8 cellular contexts compared by ENCODE assay signal in genomic region chr1:21170837-21171236, GRCh38. TPM values are rescaled to one million over a fixed set of nuclear protein-coding genes. Genes with fewer than 3 reads are reported as not detected.
DNase-seq lines count a peak whose midpoint lies in the region; ATAC-seq and TF ChIP-seq lines count a peak whose summit lies in the region.
"Not testable (repeated sequence)": the region's sequence is repeated elsewhere in the genome, so short reads cannot be mapped to it uniquely, and the experiment has no call there.

No MANE protein-coding gene starts in this region.

- ATAC-seq in natural killer cell treated with Interleukin-12 subunit alpha and Interleukin-12 subunit beta and Interleukin-15 and Interleukin-18, amount 100 ng/mL, for 72 hours = not testable (repeated sequence)

- TF ChIP-seq CTCF in AG10803 (conservative IDR thresholded peaks at IDR 0.05; ENCODE audit: low read length); Loucy (conservative IDR thresholded peaks at IDR 0.05; ENCODE audit: low read length); coronary artery (IDR thresholded peaks at IDR 0.05); fibroblast of the aortic adventitia (IDR thresholded peaks at IDR 0.05; ENCODE audit: insufficient read depth, low read length): not testable (repeated sequence)

- H3K27me3 ChIP-seq in Loucy (ENCODE audit: insufficient read depth, low read length, poor library complexity, severe bottlenecking); adipocyte (replicated peaks; ENCODE audit: control insufficient read depth, insufficient read depth, low read length); subcutaneous abdominal adipose tissue (ENCODE audit: control insufficient read depth in 5 of 5, insufficient read depth in 4 of 5, low read length in 5 of 5): not testable (repeated sequence)

- H3K4me3 Mint-ChIP-seq in natural killer cell treated with Interleukin-12 subunit alpha and Interleukin-12 subunit beta and Interleukin-15 and Interleukin-18, amount 100 ng/mL, for 72 hours = not testable (repeated sequence)

- H3K79me2 ChIP-seq in Loucy (ENCODE audit: insufficient read depth, low read length) = peaks cover 80% of the 10 kb centered on the region

- H2AFZ ChIP-seq in Loucy (ENCODE audit: low read length) = not testable (repeated sequence)

- H3K9me3 Mint-ChIP-seq in natural killer cell treated with Interleukin-12 subunit alpha and Interleukin-12 subunit beta and Interleukin-15 and Interleukin-18, amount 100 ng/mL, for 72 hours = not testable (repeated sequence)

- not testable (repeated sequence) for H3K9me3 ChIP-seq in Loucy (ENCODE audit: insufficient read depth, low read depth, low read length); adipocyte (ENCODE audit: control insufficient read depth, low read length); subcutaneous abdominal adipose tissue (ENCODE audit: control insufficient read depth in 5 of 5, low read length in 5 of 5)

- H3K27ac ChIP-seq in coronary artery (peak overlapping the region; percentile 47 to 56), subcutaneous abdominal adipose tissue (ENCODE audit: low read depth, low read length) (peak overlapping the region; percentile 3)

- not testable (repeated sequence) for H3K4me3 ChIP-seq in AG10803 (ENCODE audit: low read length); Loucy (ENCODE audit: low read length, poor library complexity, severe bottlenecking); adipocyte (ENCODE audit: low read length); coronary artery; fibroblast of the aortic adventitia (ENCODE audit: low read depth, low read length); subcutaneous abdominal adipose tissue (ENCODE audit: low read depth in 1 of 5, low read length in 5 of 5)

- not testable (repeated sequence) for H3F3A ChIP-seq in Loucy (ENCODE audit: low read depth)

- H3K4me2 ChIP-seq in Loucy (ENCODE audit: low read depth, low read length, poor library complexity, severe bottlenecking) = peak overlapping the region; percentile 50

- H4K20me1 ChIP-seq in Loucy (ENCODE audit: insufficient read depth, low read length, poor library complexity, severe bottlenecking) = peaks cover 39% of the 10 kb centered on the region

- H3K4me1 Mint-ChIP-seq in natural killer cell treated with Interleukin-12 subunit alpha and Interleukin-12 subunit beta and Interleukin-15 and Interleukin-18, amount 100 ng/mL, for 72 hours (ENCODE audit: low read depth in 2 of 2) = peaks cover 42% of the 10 kb centered on the region in 2 donors

- H3K27ac Mint-ChIP-seq in natural killer cell treated with Interleukin-12 subunit alpha and Interleukin-12 subunit beta and Interleukin-15 and Interleukin-18, amount 100 ng/mL, for 72 hours = peak overlapping the region; percentile 54 to 79

- H3K27me3 Mint-ChIP-seq in natural killer cell treated with Interleukin-12 subunit alpha and Interleukin-12 subunit beta and Interleukin-15 and Interleukin-18, amount 100 ng/mL, for 72 hours = not testable (repeated sequence)

- DNase-seq in AG10803 (ENCODE audit: low read depth) (peak; percentile 68), adipocyte (ENCODE audit: low read depth) (peak; percentile 79), fibroblast of the aortic adventitia (ENCODE audit: low read depth) (peak; percentile 81), iris pigment epithelial cell (ENCODE audit: low read depth) (peak; percentile 72)
- DNase-seq in coronary artery (ENCODE audit: low spot score); natural killer cell treated with Interleukin-12 subunit alpha and Interleukin-12 subunit beta and Interleukin-15 and Interleukin-18, amount 100 ng/mL, for 72 hours (ENCODE audit: low spot score): not testable (repeated sequence)

- H3K9ac ChIP-seq in Loucy (ENCODE audit: low read depth, low read length, poor library complexity, severe bottlenecking); adipocyte (ENCODE audit: low read length); subcutaneous abdominal adipose tissue (ENCODE audit: low read length in 5 of 5): not testable (repeated sequence)

- peaks cover 31% of the 10 kb centered on the region for H3K36me3 Mint-ChIP-seq in natural killer cell treated with Interleukin-12 subunit alpha and Interleukin-12 subunit beta and Interleukin-15 and Interleukin-18, amount 100 ng/mL, for 72 hours

- H3K4me1 ChIP-seq in Loucy (ENCODE audit: insufficient read depth, low read length, poor library complexity, severe bottlenecking) (peaks cover 28% of the 10 kb centered on the region), adipocyte (ENCODE audit: control insufficient read depth, insufficient read depth, low read length) (peaks cover 28% of the 10 kb centered on the region), subcutaneous abdominal adipose tissue (ENCODE audit: control insufficient read depth in 5 of 5, insufficient read depth in 5 of 5, low read length in 5 of 5) (peaks cover 4 to 37% (median 32%) of the 10 kb centered on the region in 5 donors)

- not testable (repeated sequence) for H3K36me3 ChIP-seq in Loucy (ENCODE audit: insufficient read depth, low read length); subcutaneous abdominal adipose tissue (ENCODE audit: control insufficient read depth in 5 of 5, insufficient read depth in 5 of 5, low read length in 5 of 5)
- H3K36me3 ChIP-seq in adipocyte (ENCODE audit: control insufficient read depth, insufficient read depth, low read length, severe bottlenecking) = peaks cover 30% of the 10 kb centered on the region

- not testable (repeated sequence) for H3K9me2 ChIP-seq in Loucy (replicated peaks; ENCODE audit: low read depth, low read length)

RNA-seq across cellular contexts. Expression of gene EIF4G3, which starts 5.9 kb away (rescaled TPM):
- total RNA-seq in fibroblast of the aortic adventitia (ENCODE audit: low replicate concordance) = 58.6 and 80.6 TPM in 2 replicates
- 100 to 1,000 TPM; 121 to 140 TPM for total RNA-seq in natural killer cell treated with Interleukin-12 subunit alpha and Interleukin-12 subunit beta and Interleukin-15 and Interleukin-18, amount 100 ng/mL, for 72 hours
